In the genomic region with DNA sequence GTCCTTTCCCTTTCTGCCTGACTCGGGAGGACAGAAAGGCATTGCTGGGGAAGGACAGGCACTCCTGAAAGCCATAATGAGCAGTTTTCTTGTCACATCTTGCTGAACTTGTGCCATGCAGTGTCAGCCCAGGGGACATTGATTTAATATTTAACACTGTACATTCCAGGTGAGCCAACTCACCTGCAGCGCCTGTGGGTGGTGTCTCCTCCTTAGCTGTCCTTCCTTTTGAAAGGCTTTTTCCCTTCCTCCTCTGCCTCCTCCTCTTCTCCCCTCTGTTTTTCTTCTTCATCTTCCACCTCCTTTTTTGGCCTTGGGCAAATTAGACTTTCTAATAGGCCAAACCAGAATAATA, we compare ENCODE assay signal across 22 cellular contexts. TPM values are rescaled to one million over a fixed set of nuclear protein-coding genes. Genes with fewer than 3 reads are reported as not detected.
DNase-seq lines count a peak whose midpoint lies in the region; ATAC-seq and TF ChIP-seq lines count a peak whose summit lies in the region.
"Had no signal": no experiment of that assay in that cellular context is flagged by ENCODE, and none has a peak within 500 bp of the region (broad histone marks: within the 10 kb centered on the region; RNA-seq: fewer than 3 reads in every experiment).

No MANE protein-coding gene starts in this region.

- H3K9me3 ChIP-seq in SK-N-MC (ENCODE audit: low read depth, low read length) = no peaks in the 10 kb centered on the region
- H3K9me3 ChIP-seq in hepatocyte (ENCODE audit: low read depth) = no peaks in the 10 kb centered on the region
- H3K9me3 ChIP-seq: BLaER1 had no signal

- no peak for ATAC-seq in GM23338
- ATAC-seq: GM12878 had no signal

- peak overlapping the region; percentile 46 for H3K9ac ChIP-seq in SK-N-MC (ENCODE audit: insufficient read length)
- H3K9ac ChIP-seq: BLaER1 had no signal

- H3K4me1 ChIP-seq in hepatocyte (ENCODE audit: insufficient read depth) = peaks cover 18% of the 10 kb centered on the region
- no peaks in the 10 kb centered on the region for H3K4me1 ChIP-seq in GM23338 (ENCODE audit: insufficient read depth)
- H3K4me1 ChIP-seq: BLaER1 had no signal

- H3K79me2 ChIP-seq in hepatocyte (no peaks in the 10 kb centered on the region), GM23338 (replicated peaks; ENCODE audit: insufficient read depth) (no peaks in the 10 kb centered on the region)

- no peaks in the 10 kb centered on the region for H3K9me3 Mint-ChIP-seq in GM23338
- H3K9me3 Mint-ChIP-seq: CD4-positive, alpha-beta T cell had no signal

- H3K4me3 ChIP-seq in SK-N-MC (no peak overlapping the region), hepatocyte (no peak overlapping the region), GM23338 (no peak overlapping the region)
- H3K4me3 ChIP-seq: BLaER1, GM12878 had no signal

- H3F3A ChIP-seq in GM23338 (replicated peaks; ENCODE audit: low read depth) = no peaks in the 10 kb centered on the region

- H3K9me2 ChIP-seq in hepatocyte (replicated peaks; ENCODE audit: insufficient read depth) (no peaks in the 10 kb centered on the region), GM23338 (ENCODE audit: insufficient read depth) (no peaks in the 10 kb centered on the region)

- no peaks in the 10 kb centered on the region for H3K4me1 Mint-ChIP-seq in GM23338

- no peaks in the 10 kb centered on the region for H3K36me3 Mint-ChIP-seq in GM23338 (ENCODE audit: low read depth)

- H2AFZ ChIP-seq in hepatocyte (no peak overlapping the region), GM23338 (no peak overlapping the region)

- H4K20me1 ChIP-seq in hepatocyte (ENCODE audit: insufficient read depth, poor library complexity, severe bottlenecking) = no peaks in the 10 kb centered on the region
- no peaks in the 10 kb centered on the region for H4K20me1 ChIP-seq in GM23338 (replicated peaks; ENCODE audit: insufficient read depth)
- H4K20me1 ChIP-seq: BLaER1 had no signal

- H3K27ac ChIP-seq in SK-N-MC = peak overlapping the region; percentile 82
- peak overlapping the region; percentile 87 for H3K27ac ChIP-seq in hepatocyte
- H3K27ac ChIP-seq in GM23338 (ENCODE audit: low read depth) = no peak overlapping the region
- H3K27ac ChIP-seq: BLaER1 had no signal

- H3K27me3 Mint-ChIP-seq in GM23338 (ENCODE audit: insufficient read depth, low read depth, poor library complexity) = peaks cover 2% of the 10 kb centered on the region

- H3K27ac Mint-ChIP-seq in GM23338 = no peak overlapping the region
- H3K27ac Mint-ChIP-seq: CD4-positive, alpha-beta T cell had no signal

- DNase-seq in SK-N-MC (ENCODE audit: low read depth, low spot score) = no peak
- no peak for DNase-seq in hepatocyte (ENCODE audit: low spot score)
- DNase-seq in mucosa of gallbladder (ENCODE audit: low spot score) = peak; percentile 70
- no peak for DNase-seq in GM23338 (ENCODE audit: low spot score)
- no peak for DNase-seq in activated CD4-positive, alpha-beta T cell treated with anti-CD3 and anti-CD28 coated beads, Interleukin-2, amount 50 U/mL, for 48 hours
- DNase-seq in Kasumi-1 (lab: John Stamatoyannopoulos, UW) = no peak
- DNase-seq in SHP77 treated with DMSO at 0.1 percent for 48 hours (lab: John Stamatoyannopoulos, UW) = no peak
- DNase-seq: ACHN; CD4-positive, alpha-beta T cell; COR-L47; DMS 273 treated with DMSO at 0.1 percent for 48 hours; DND-41; H7; KBM-7; NCI-H1105; NCI-H146; NCI-H2029 treated with DMSO at 0.1 percent for 48 hours; NCI-H226; NCI-H510A treated with DMSO at 0.1 percent for 48 hours; NCI-H748 treated with DMSO at 0.1 percent for 48 hours had no signal

- H3K36me3 ChIP-seq in SK-N-MC (ENCODE audit: insufficient read depth, low read length) (no peaks in the 10 kb centered on the region), hepatocyte (replicated peaks; ENCODE audit: insufficient read depth, low read depth) (no peaks in the 10 kb centered on the region), GM23338 (ENCODE audit: insufficient read depth) (no peaks in the 10 kb centered on the region)
- H3K36me3 ChIP-seq: BLaER1 had no signal

- 77% methylated on average over 2 of the region's 2 CpGs for WGBS in hepatocyte (ENCODE audit: low lambda C conversion rate, missing lambda C conversion rate)

- TF ChIP-seq CTCF in hepatocyte (IDR thresholded peaks at IDR 0.05; ENCODE audit: poor library complexity) (no peak), GM23338 (conservative IDR thresholded peaks at IDR 0.05; ENCODE audit: low read depth in 2 of 2) (no peak)

- H3K4me2 ChIP-seq in hepatocyte (peak overlapping the region; percentile 57), GM23338 (no peak overlapping the region)
- H3K4me2 ChIP-seq: BLaER1 had no signal

- H3K4me3 Mint-ChIP-seq in GM23338 = no peak overlapping the region
- H3K4me3 Mint-ChIP-seq: CD4-positive, alpha-beta T cell had no signal

- H3K27me3 ChIP-seq in hepatocyte (no peaks in the 10 kb centered on the region), GM23338 (ENCODE audit: insufficient read depth) (no peaks in the 10 kb centered on the region)
- H3K27me3 ChIP-seq: BLaER1 had no signal

TF ChIP-seq in GM23338, 12 proteins besides CTCF, POLR2A, EP300 and RAD21 (continues in another document):
- no peak for TF ChIP-seq EZH2 (IDR thresholded peaks at IDR 0.05; ENCODE audit: low read depth, unreplicated experiment)
- no peak for TF ChIP-seq POLR2AphosphoS5 (IDR thresholded peaks at IDR 0.05; ENCODE audit: low read depth)
- no peak for TF ChIP-seq ETS1 (IDR thresholded peaks at IDR 0.05)
- TF ChIP-seq ZNF114 (CRISPR knock-in tag; IDR thresholded peaks at IDR 0.05) = no peak
- TF ChIP-seq, protein P1, sequence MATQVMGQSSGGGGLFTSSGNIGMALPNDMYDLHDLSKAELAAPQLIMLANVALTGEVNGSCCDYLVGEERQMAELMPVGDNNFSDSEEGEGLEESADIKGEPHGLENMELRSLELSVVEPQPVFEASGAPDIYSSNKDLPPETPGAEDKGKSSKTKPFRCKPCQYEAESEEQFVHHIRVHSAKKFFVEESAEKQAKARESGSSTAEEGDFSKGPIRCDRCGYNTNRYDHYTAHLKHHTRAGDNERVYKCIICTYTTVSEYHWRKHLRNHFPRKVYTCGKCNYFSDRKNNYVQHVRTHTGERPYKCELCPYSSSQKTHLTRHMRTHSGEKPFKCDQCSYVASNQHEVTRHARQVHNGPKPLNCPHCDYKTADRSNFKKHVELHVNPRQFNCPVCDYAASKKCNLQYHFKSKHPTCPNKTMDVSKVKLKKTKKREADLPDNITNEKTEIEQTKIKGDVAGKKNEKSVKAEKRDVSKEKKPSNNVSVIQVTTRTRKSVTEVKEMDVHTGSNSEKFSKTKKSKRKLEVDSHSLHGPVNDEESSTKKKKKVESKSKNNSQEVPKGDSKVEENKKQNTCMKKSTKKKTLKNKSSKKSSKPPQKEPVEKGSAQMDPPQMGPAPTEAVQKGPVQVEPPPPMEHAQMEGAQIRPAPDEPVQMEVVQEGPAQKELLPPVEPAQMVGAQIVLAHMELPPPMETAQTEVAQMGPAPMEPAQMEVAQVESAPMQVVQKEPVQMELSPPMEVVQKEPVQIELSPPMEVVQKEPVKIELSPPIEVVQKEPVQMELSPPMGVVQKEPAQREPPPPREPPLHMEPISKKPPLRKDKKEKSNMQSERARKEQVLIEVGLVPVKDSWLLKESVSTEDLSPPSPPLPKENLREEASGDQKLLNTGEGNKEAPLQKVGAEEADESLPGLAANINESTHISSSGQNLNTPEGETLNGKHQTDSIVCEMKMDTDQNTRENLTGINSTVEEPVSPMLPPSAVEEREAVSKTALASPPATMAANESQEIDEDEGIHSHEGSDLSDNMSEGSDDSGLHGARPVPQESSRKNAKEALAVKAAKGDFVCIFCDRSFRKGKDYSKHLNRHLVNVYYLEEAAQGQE (IDR thresholded peaks at IDR 0.05; ENCODE audit: unreplicated experiment) = no peak
- TF ChIP-seq JUNB (IDR thresholded peaks at IDR 0.05; ENCODE audit: unreplicated experiment) = no peak
- TF ChIP-seq STAT1 (IDR thresholded peaks at IDR 0.05; ENCODE audit: unreplicated experiment) = no peak
- no peak for TF ChIP-seq CREB1 (CRISPR knock-in tag; IDR thresholded peaks at IDR 0.05; ENCODE audit: low read depth)

RNA-seq across cellular contexts. Expression of gene MYRFL, which starts 13.0 kb away (rescaled TPM):
- total RNA-seq in hepatocyte = 2.3 and 4.2 TPM in 2 replicates
- polyA plus RNA-seq in hepatocyte = 2.3 and 2.7 TPM in 2 replicates
- total RNA-seq in mucosa of gallbladder = 0.95 TPM
- total RNA-seq in GM23338 (2014; rRNA removed; shearing (Covaris generic)) = 0.82 and 2.3 TPM in 2 replicates
- polyA plus RNA-seq in GM23338 (2016; fragmentation: Nextera tagmentation; extraction: Ambion mirVana) = 1.5 and 2.8 TPM in 2 replicates
- total RNA-seq: CD4-positive, alpha-beta T cell; H7 had no signal
